Comparison of ENCODE assay signal across 20 cellular contexts in genomic region chr18:43627833-43628370, GRCh38.
A peak's percentile ranks its signal among the peaks of the same experiment; 100 is the strongest.
DNase-seq lines count a peak whose midpoint lies in the region; ATAC-seq and TF ChIP-seq lines count a peak whose summit lies in the region.
"Had no signal": no experiment of that assay in that cellular context is flagged by ENCODE, and none has a peak within 500 bp of the region (broad histone marks: within the 10 kb centered on the region; RNA-seq: fewer than 3 reads in every experiment).

No MANE protein-coding gene starts in this region.

- H3K27me3 Mint-ChIP-seq in GM23338 (ENCODE audit: insufficient read depth, low read depth, poor library complexity) (no peaks in the 10 kb centered on the region), mesothelial cell of epicardium (ENCODE audit: low read depth) (no peaks in the 10 kb centered on the region)
- H3K27me3 Mint-ChIP-seq: activated naive CD8-positive, alpha-beta T cell treated with anti-CD3 and anti-CD28 coated beads, Interleukin-2, amount 50 U/mL, for 24 hours; activated T-helper 17 cell treated with anti-CD3 and anti-CD28 coated beads, Interleukin-2, amount 50 U/mL, for 72 hours; naive thymus-derived CD4-positive, alpha-beta T cell had no signal

- no peaks in the 10 kb centered on the region for H3K27me3 ChIP-seq in GM23338 (ENCODE audit: insufficient read depth)
- no peaks in the 10 kb centered on the region for H3K27me3 ChIP-seq in Karpas-422 (ENCODE audit: low read length)
- H3K27me3 ChIP-seq: tibial artery had no signal

- H4K20me1 ChIP-seq in GM23338 (replicated peaks; ENCODE audit: insufficient read depth) (no peaks in the 10 kb centered on the region), Karpas-422 (ENCODE audit: insufficient read depth, low read depth, low read length) (no peaks in the 10 kb centered on the region)

- H3K4me1 Mint-ChIP-seq in GM23338 (peaks cover 2% of the 10 kb centered on the region; the same call in 1 of the 3 replicates), mesothelial cell of epicardium (peaks cover 16% of the 10 kb centered on the region)
- H3K4me1 Mint-ChIP-seq: activated naive CD8-positive, alpha-beta T cell treated with anti-CD3 and anti-CD28 coated beads, Interleukin-2, amount 50 U/mL, for 24 hours; activated T-helper 17 cell treated with anti-CD3 and anti-CD28 coated beads, Interleukin-2, amount 50 U/mL, for 72 hours; naive thymus-derived CD4-positive, alpha-beta T cell had no signal

- H3K36me3 Mint-ChIP-seq in GM23338 (ENCODE audit: low read depth) (no peaks in the 10 kb centered on the region), mesothelial cell of epicardium (no peaks in the 10 kb centered on the region)
- H3K36me3 Mint-ChIP-seq: naive thymus-derived CD4-positive, alpha-beta T cell had no signal

- H3K4me3 Mint-ChIP-seq in GM23338 (no peak overlapping the region), mesothelial cell of epicardium (no peak overlapping the region)
- H3K4me3 Mint-ChIP-seq: activated naive CD8-positive, alpha-beta T cell treated with anti-CD3 and anti-CD28 coated beads, Interleukin-2, amount 50 U/mL, for 24 hours; activated T-helper 17 cell treated with anti-CD3 and anti-CD28 coated beads, Interleukin-2, amount 50 U/mL, for 72 hours; naive thymus-derived CD4-positive, alpha-beta T cell had no signal

- ATAC-seq in GM23338, result no peak
- ATAC-seq in HG02970 (IDR thresholded peaks at IDR 0.05; ENCODE audit: low FRiP score, unreplicated experiment), result no peak
- ATAC-seq: activated naive CD8-positive, alpha-beta T cell treated with anti-CD3 and anti-CD28 coated beads, Interleukin-2, amount 50 U/mL, for 24 hours; activated T-helper 17 cell treated with anti-CD3 and anti-CD28 coated beads, Interleukin-2, amount 50 U/mL, for 72 hours; HepG2; naive thymus-derived CD4-positive, alpha-beta T cell; stimulated activated naive CD8-positive, alpha-beta T cell treated with anti-CD3 and anti-CD28 coated beads, Interleukin-15, Interleukin-2, amounts not matched to agents 100 U/mL and 50 U/mL, for 24 hours had no signal

- no peak overlapping the region for H3K27ac ChIP-seq in GM23338 (ENCODE audit: low read depth)
- no peak overlapping the region for H3K27ac ChIP-seq in Karpas-422 (ENCODE audit: low read length)
- H3K27ac ChIP-seq: parathyroid adenoma, tibial artery had no signal

- H3K79me2 ChIP-seq in GM23338 (replicated peaks; ENCODE audit: insufficient read depth), result no peaks in the 10 kb centered on the region
- H3K79me2 ChIP-seq in Karpas-422 (ENCODE audit: low read length), result no peaks in the 10 kb centered on the region
- H3K79me2 ChIP-seq: parathyroid adenoma had no signal

- peak overlapping the region; percentile 72; the same call in 1 of the 2 replicates for H2AFZ ChIP-seq in GM23338
- no peak overlapping the region for H2AFZ ChIP-seq in Karpas-422 (ENCODE audit: low read length)
- H2AFZ ChIP-seq: parathyroid adenoma had no signal

- H3K27ac Mint-ChIP-seq in GM23338 (no peak overlapping the region), mesothelial cell of epicardium (peak overlapping the region; percentile 30)
- H3K27ac Mint-ChIP-seq: activated naive CD8-positive, alpha-beta T cell treated with anti-CD3 and anti-CD28 coated beads, Interleukin-2, amount 50 U/mL, for 24 hours; activated T-helper 17 cell treated with anti-CD3 and anti-CD28 coated beads, Interleukin-2, amount 50 U/mL, for 72 hours; naive thymus-derived CD4-positive, alpha-beta T cell had no signal

- no peak for TF ChIP-seq CTCF in GM23338 (conservative IDR thresholded peaks at IDR 0.05; ENCODE audit: low read depth in 2 of 2)
- TF ChIP-seq CTCF in mesothelial cell of epicardium (IDR thresholded peaks at IDR 0.05; ENCODE audit: unreplicated experiment), result no peak

- H3K36me3 ChIP-seq in GM23338 (ENCODE audit: insufficient read depth), result no peaks in the 10 kb centered on the region
- no peaks in the 10 kb centered on the region for H3K36me3 ChIP-seq in Karpas-422 (ENCODE audit: insufficient read depth, low read length)
- H3K36me3 ChIP-seq: tibial artery had no signal

- no peaks in the 10 kb centered on the region for H3K9me2 ChIP-seq in GM23338 (ENCODE audit: insufficient read depth)
- H3K9me2 ChIP-seq in Karpas-422 (replicated peaks; ENCODE audit: insufficient read depth, low read length), result no peaks in the 10 kb centered on the region

- no peaks in the 10 kb centered on the region for H3K9me3 ChIP-seq in Karpas-422 (ENCODE audit: low read length)
- H3K9me3 ChIP-seq: Caco-2, tibial artery had no signal

- no peaks in the 10 kb centered on the region for H3K4me1 ChIP-seq in GM23338 (ENCODE audit: insufficient read depth)
- H3K4me1 ChIP-seq in Karpas-422 (ENCODE audit: low read length), result no peaks in the 10 kb centered on the region
- H3K4me1 ChIP-seq: Caco-2, parathyroid adenoma, tibial artery had no signal

- no peaks in the 10 kb centered on the region for H3F3A ChIP-seq in GM23338 (replicated peaks; ENCODE audit: low read depth)

- H3K9ac ChIP-seq in Karpas-422 (ENCODE audit: low read length), result no peak overlapping the region
- H3K9ac ChIP-seq: parathyroid adenoma had no signal

- H3K4me2 ChIP-seq in GM23338 (no peak overlapping the region), Karpas-422 (ENCODE audit: low read depth, low read length, poor library complexity, severe bottlenecking) (no peak overlapping the region)

- H3K9me3 Mint-ChIP-seq in GM23338 (no peaks in the 10 kb centered on the region), mesothelial cell of epicardium (no peaks in the 10 kb centered on the region)
- H3K9me3 Mint-ChIP-seq: activated naive CD8-positive, alpha-beta T cell treated with anti-CD3 and anti-CD28 coated beads, Interleukin-2, amount 50 U/mL, for 24 hours; activated T-helper 17 cell treated with anti-CD3 and anti-CD28 coated beads, Interleukin-2, amount 50 U/mL, for 72 hours had no signal

- DNase-seq in GM23338 (ENCODE audit: low spot score) (no peak), NCI-H187 treated with DMSO at 0.1 percent for 48 hours (lab: John Stamatoyannopoulos, UW) (peak; percentile 30), NCI-H774 (lab: John Stamatoyannopoulos, UW) (peak; percentile 26), mesothelial cell of epicardium (ENCODE audit: low spot score in 2 of 2, unreplicated experiment in 2 of 2) (no peak), dermis blood vessel endothelial cell (no peak), SKM-1 treated with dmso at 0.1 percent for 144 hours (lab: John Stamatoyannopoulos, UW; ENCODE audit: unreplicated experiment) (no peak), Karpas-422 (no peak)
- DNase-seq: activated CD4-positive, alpha-beta T cell treated with anti-CD3 and anti-CD28 coated beads for 48 hours; activated naive CD8-positive, alpha-beta T cell treated with anti-CD3 and anti-CD28 coated beads, Interleukin-2, amount 50 U/mL, for 24 hours; H7; naive thymus-derived CD4-positive, alpha-beta T cell; NCI-H2171 treated with DMSO at 0.1 percent for 48 hours; RPMI8226; stimulated activated naive CD8-positive, alpha-beta T cell treated with anti-CD3 and anti-CD28 coated beads, Interleukin-15, Interleukin-2, amounts not matched to agents 100 U/mL and 50 U/mL, for 24 hours; tibial artery had no signal

- H3K4me3 ChIP-seq in GM23338, result no peak overlapping the region
- H3K4me3 ChIP-seq in Karpas-422 (ENCODE audit: low read length), result no peak overlapping the region
- H3K4me3 ChIP-seq: tibial artery had no signal

TF ChIP-seq in GM23338, 12 proteins besides CTCF, POLR2A, EP300 and RAD21 (continues in another document):
- no peak for TF ChIP-seq CREB1 (CRISPR knock-in tag; IDR thresholded peaks at IDR 0.05; ENCODE audit: low read depth)
- TF ChIP-seq STAT1 (IDR thresholded peaks at IDR 0.05; ENCODE audit: unreplicated experiment), result no peak
- no peak for TF ChIP-seq NANOG (IDR thresholded peaks at IDR 0.05; ENCODE audit: borderline replicate concordance)
- TF ChIP-seq ETS1 (IDR thresholded peaks at IDR 0.05), result no peak

Comparison
In these comparisons a context has a peak if more than half of its experiments do, and no peak if none do; other contexts are left out.
1. DNase-seq: peak in NCI-H187 treated with DMSO at 0.1 percent for 48 hours (single experiment) and NCI-H774 (single experiment); none in GM23338 (single experiment), mesothelial cell of epicardium (0 of 2), dermis blood vessel endothelial cell (single experiment), SKM-1 treated with dmso at 0.1 percent for 144 hours (single experiment) and Karpas-422 (single experiment).